ENCODE assay signal across 1 cellular context in the genomic region with DNA sequence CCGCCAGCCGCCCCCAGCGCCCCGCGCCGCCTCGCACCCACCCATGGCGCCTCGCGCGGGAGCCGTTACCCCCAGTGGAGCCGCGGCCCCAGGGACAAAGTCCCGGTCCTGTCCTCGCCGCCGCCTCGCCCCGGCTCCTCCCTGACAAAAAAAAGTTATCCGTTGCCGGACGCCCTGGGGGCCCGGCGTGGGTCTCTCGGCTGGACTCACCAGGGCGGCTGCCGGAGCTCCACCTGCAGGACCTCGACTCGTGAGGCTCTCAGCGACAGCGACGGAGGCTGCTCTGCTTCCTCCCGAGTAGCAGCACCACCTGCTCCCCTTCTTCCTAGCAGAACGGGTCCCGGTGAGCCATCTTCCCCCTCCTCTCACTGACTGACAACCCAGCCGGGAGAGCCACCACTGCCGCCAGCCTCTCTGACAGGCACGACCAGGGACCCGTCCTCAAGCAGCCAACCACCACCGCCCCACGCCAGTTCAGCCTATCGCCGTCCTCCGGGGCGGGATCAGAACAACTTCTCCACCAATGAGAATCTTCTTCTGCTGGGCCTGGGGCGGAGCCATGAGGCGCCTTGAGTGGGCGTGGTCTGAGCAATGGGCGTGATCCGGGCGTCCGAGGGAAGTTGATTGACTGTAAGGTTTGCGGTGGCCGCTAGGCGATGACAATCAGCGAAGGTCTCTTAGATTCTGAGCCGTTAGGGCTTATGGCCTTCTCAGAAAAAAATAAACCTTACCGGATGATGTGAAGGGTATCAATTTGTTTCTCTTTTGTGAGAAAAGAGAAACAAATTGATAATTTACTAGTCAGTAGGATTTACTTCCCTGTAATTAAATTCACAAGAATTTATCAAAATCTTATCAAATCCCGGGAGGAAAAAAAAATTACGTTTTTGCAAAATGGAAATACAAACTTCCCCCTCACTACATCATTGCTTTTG.
A peak's percentile ranks its signal among the peaks of the same experiment; 100 is the strongest.
TF ChIP-seq lines count a peak whose summit lies in the region.

A gene (minus strand): TSS at position 416 of the 935 bp plus-strand sequence. CDS start 23,019 bp downstream, outside the sequence.

TF ChIP-seq in K562, 482 proteins besides CTCF, POLR2A, EP300 and RAD21 (continued from another document and continues in another):
- TF ChIP-seq, protein P1, sequence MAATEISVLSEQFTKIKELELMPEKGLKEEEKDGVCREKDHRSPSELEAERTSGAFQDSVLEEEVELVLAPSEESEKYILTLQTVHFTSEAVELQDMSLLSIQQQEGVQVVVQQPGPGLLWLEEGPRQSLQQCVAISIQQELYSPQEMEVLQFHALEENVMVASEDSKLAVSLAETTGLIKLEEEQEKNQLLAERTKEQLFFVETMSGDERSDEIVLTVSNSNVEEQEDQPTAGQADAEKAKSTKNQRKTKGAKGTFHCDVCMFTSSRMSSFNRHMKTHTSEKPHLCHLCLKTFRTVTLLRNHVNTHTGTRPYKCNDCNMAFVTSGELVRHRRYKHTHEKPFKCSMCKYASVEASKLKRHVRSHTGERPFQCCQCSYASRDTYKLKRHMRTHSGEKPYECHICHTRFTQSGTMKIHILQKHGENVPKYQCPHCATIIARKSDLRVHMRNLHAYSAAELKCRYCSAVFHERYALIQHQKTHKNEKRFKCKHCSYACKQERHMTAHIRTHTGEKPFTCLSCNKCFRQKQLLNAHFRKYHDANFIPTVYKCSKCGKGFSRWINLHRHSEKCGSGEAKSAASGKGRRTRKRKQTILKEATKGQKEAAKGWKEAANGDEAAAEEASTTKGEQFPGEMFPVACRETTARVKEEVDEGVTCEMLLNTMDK (IDR thresholded peaks at IDR 0.05; ENCODE audit: borderline replicate concordance, insufficient read depth, low read depth, low read length, poor library complexity, severe bottlenecking) = peak; percentile 23
- TF ChIP-seq NFRKB (IDR thresholded peaks at IDR 0.05; ENCODE audit: low read depth) = 0 out of 2 replicates have a peak, but pooled peaks have one; percentile 15
- no peak for TF ChIP-seq NCOA1 (IDR thresholded peaks at IDR 0.05; ENCODE audit: low read depth)
- no peak for TF ChIP-seq ZNF668 (CRISPR knock-in tag; IDR thresholded peaks at IDR 0.05)
- no peak for TF ChIP-seq ZNF77 (CRISPR knock-in tag; IDR thresholded peaks at IDR 0.05)
- TF ChIP-seq XRCC5 (IDR thresholded peaks at IDR 0.05; ENCODE audit: low read depth, low read length) = 0 out of 2 replicates have a peak, but pooled peaks have one; percentile 48
- TF ChIP-seq, protein P2, sequence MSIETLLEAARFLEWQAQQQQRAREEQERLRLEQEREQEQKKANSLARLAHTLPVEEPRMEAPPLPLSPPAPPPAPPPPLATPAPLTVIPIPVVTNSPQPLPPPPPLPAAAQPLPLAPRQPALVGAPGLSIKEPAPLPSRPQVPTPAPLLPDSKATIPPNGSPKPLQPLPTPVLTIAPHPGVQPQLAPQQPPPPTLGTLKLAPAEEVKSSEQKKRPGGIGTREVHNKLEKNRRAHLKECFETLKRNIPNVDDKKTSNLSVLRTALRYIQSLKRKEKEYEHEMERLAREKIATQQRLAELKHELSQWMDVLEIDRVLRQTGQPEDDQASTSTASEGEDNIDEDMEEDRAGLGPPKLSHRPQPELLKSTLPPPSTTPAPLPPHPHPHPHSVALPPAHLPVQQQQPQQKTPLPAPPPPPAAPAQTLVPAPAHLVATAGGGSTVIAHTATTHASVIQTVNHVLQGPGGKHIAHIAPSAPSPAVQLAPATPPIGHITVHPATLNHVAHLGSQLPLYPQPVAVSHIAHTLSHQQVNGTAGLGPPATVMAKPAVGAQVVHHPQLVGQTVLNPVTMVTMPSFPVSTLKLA (conservative IDR thresholded peaks at IDR 0.05) = peak; percentile 40 to 59; a peak in 3 of 4 replicates
- TF ChIP-seq HMG20B (CRISPR knock-in tag; IDR thresholded peaks at IDR 0.05) = no peak
- TF ChIP-seq, protein P3, sequence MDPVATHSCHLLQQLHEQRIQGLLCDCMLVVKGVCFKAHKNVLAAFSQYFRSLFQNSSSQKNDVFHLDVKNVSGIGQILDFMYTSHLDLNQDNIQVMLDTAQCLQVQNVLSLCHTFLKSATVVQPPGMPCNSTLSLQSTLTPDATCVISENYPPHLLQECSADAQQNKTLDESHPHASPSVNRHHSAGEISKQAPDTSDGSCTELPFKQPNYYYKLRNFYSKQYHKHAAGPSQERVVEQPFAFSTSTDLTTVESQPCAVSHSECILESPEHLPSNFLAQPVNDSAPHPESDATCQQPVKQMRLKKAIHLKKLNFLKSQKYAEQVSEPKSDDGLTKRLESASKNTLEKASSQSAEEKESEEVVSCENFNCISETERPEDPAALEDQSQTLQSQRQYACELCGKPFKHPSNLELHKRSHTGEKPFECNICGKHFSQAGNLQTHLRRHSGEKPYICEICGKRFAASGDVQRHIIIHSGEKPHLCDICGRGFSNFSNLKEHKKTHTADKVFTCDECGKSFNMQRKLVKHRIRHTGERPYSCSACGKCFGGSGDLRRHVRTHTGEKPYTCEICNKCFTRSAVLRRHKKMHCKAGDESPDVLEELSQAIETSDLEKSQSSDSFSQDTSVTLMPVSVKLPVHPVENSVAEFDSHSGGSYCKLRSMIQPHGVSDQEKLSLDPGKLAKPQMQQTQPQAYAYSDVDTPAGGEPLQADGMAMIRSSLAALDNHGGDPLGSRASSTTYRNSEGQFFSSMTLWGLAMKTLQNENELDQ (CRISPR knock-in tag; IDR thresholded peaks at IDR 0.05; ENCODE audit: borderline replicate concordance) = no peak
- no peak for TF ChIP-seq ZBTB8A (IDR thresholded peaks at IDR 0.05; ENCODE audit: partially characterized antibody)
- TF ChIP-seq FOXK2 (conservative IDR thresholded peaks at IDR 0.05 in 1 of 2, IDR thresholded peaks at IDR 0.05 in 1 of 2; ENCODE audit: low read depth in 2 of 2) = 0 out of 4 replicates have a peak, but pooled peaks of 1 of the 2 experiments have one; percentile 15
- no peak for TF ChIP-seq ZNF239 (CRISPR knock-in tag; IDR thresholded peaks at IDR 0.05)
- TF ChIP-seq PCBP1 (IDR thresholded peaks at IDR 0.05; ENCODE audit: low read depth, low read length, poor library complexity, severe bottlenecking) = no peak
- no peak for TF ChIP-seq ZBTB7A (IDR thresholded peaks at IDR 0.05; ENCODE audit: borderline replicate concordance, control insufficient read depth, low read depth, low read length)
- TF ChIP-seq, protein P4, sequence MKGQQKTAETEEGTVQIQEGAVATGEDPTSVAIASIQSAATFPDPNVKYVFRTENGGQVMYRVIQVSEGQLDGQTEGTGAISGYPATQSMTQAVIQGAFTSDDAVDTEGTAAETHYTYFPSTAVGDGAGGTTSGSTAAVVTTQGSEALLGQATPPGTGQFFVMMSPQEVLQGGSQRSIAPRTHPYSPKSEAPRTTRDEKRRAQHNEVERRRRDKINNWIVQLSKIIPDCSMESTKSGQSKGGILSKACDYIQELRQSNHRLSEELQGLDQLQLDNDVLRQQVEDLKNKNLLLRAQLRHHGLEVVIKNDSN (CRISPR knock-in tag; IDR thresholded peaks at IDR 0.05) = 0 out of 2 replicates have a peak, but pooled peaks have one; percentile 15
- TF ChIP-seq SNIP1 (IDR thresholded peaks at IDR 0.05; ENCODE audit: low read depth) = no peak
- TF ChIP-seq SLC30A9 (CRISPR knock-in tag; IDR thresholded peaks at IDR 0.05) = no peak
- no peak for TF ChIP-seq SMAD4 (CRISPR knock-in tag; conservative IDR thresholded peaks at IDR 0.05)
- TF ChIP-seq, protein P5, sequence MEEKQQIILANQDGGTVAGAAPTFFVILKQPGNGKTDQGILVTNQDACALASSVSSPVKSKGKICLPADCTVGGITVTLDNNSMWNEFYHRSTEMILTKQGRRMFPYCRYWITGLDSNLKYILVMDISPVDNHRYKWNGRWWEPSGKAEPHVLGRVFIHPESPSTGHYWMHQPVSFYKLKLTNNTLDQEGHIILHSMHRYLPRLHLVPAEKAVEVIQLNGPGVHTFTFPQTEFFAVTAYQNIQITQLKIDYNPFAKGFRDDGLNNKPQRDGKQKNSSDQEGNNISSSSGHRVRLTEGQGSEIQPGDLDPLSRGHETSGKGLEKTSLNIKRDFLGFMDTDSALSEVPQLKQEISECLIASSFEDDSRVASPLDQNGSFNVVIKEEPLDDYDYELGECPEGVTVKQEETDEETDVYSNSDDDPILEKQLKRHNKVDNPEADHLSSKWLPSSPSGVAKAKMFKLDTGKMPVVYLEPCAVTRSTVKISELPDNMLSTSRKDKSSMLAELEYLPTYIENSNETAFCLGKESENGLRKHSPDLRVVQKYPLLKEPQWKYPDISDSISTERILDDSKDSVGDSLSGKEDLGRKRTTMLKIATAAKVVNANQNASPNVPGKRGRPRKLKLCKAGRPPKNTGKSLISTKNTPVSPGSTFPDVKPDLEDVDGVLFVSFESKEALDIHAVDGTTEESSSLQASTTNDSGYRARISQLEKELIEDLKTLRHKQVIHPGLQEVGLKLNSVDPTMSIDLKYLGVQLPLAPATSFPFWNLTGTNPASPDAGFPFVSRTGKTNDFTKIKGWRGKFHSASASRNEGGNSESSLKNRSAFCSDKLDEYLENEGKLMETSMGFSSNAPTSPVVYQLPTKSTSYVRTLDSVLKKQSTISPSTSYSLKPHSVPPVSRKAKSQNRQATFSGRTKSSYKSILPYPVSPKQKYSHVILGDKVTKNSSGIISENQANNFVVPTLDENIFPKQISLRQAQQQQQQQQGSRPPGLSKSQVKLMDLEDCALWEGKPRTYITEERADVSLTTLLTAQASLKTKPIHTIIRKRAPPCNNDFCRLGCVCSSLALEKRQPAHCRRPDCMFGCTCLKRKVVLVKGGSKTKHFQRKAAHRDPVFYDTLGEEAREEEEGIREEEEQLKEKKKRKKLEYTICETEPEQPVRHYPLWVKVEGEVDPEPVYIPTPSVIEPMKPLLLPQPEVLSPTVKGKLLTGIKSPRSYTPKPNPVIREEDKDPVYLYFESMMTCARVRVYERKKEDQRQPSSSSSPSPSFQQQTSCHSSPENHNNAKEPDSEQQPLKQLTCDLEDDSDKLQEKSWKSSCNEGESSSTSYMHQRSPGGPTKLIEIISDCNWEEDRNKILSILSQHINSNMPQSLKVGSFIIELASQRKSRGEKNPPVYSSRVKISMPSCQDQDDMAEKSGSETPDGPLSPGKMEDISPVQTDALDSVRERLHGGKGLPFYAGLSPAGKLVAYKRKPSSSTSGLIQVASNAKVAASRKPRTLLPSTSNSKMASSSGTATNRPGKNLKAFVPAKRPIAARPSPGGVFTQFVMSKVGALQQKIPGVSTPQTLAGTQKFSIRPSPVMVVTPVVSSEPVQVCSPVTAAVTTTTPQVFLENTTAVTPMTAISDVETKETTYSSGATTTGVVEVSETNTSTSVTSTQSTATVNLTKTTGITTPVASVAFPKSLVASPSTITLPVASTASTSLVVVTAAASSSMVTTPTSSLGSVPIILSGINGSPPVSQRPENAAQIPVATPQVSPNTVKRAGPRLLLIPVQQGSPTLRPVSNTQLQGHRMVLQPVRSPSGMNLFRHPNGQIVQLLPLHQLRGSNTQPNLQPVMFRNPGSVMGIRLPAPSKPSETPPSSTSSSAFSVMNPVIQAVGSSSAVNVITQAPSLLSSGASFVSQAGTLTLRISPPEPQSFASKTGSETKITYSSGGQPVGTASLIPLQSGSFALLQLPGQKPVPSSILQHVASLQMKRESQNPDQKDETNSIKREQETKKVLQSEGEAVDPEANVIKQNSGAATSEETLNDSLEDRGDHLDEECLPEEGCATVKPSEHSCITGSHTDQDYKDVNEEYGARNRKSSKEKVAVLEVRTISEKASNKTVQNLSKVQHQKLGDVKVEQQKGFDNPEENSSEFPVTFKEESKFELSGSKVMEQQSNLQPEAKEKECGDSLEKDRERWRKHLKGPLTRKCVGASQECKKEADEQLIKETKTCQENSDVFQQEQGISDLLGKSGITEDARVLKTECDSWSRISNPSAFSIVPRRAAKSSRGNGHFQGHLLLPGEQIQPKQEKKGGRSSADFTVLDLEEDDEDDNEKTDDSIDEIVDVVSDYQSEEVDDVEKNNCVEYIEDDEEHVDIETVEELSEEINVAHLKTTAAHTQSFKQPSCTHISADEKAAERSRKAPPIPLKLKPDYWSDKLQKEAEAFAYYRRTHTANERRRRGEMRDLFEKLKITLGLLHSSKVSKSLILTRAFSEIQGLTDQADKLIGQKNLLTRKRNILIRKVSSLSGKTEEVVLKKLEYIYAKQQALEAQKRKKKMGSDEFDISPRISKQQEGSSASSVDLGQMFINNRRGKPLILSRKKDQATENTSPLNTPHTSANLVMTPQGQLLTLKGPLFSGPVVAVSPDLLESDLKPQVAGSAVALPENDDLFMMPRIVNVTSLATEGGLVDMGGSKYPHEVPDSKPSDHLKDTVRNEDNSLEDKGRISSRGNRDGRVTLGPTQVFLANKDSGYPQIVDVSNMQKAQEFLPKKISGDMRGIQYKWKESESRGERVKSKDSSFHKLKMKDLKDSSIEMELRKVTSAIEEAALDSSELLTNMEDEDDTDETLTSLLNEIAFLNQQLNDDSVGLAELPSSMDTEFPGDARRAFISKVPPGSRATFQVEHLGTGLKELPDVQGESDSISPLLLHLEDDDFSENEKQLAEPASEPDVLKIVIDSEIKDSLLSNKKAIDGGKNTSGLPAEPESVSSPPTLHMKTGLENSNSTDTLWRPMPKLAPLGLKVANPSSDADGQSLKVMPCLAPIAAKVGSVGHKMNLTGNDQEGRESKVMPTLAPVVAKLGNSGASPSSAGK (IDR thresholded peaks at IDR 0.05) = no peak
- no peak for TF ChIP-seq ZNF76 (CRISPR knock-in tag; IDR thresholded peaks at IDR 0.05; ENCODE audit: borderline replicate concordance)
- TF ChIP-seq, protein P6, sequence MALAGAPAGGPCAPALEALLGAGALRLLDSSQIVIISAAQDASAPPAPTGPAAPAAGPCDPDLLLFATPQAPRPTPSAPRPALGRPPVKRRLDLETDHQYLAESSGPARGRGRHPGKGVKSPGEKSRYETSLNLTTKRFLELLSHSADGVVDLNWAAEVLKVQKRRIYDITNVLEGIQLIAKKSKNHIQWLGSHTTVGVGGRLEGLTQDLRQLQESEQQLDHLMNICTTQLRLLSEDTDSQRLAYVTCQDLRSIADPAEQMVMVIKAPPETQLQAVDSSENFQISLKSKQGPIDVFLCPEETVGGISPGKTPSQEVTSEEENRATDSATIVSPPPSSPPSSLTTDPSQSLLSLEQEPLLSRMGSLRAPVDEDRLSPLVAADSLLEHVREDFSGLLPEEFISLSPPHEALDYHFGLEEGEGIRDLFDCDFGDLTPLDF (CRISPR knock-in tag; IDR thresholded peaks at IDR 0.05) = no peak
- no peak for TF ChIP-seq RBM17 (IDR thresholded peaks at IDR 0.05; ENCODE audit: borderline replicate concordance, low read depth, low read length)
- no peak for TF ChIP-seq ZNF324 (CRISPR knock-in tag; IDR thresholded peaks at IDR 0.05)
- TF ChIP-seq, protein P7, sequence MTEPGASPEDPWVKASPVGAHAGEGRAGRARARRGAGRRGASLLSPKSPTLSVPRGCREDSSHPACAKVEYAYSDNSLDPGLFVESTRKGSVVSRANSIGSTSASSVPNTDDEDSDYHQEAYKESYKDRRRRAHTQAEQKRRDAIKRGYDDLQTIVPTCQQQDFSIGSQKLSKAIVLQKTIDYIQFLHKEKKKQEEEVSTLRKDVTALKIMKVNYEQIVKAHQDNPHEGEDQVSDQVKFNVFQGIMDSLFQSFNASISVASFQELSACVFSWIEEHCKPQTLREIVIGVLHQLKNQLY (CRISPR knock-in tag; conservative IDR thresholded peaks at IDR 0.05) = no peak
- TF ChIP-seq ZNF695 (CRISPR knock-in tag; IDR thresholded peaks at IDR 0.05) = no peak
- no peak; the same call in 1 of the 2 replicates for TF ChIP-seq ILF3 (IDR thresholded peaks at IDR 0.05; ENCODE audit: borderline replicate concordance)
- no peak for TF ChIP-seq ZNF41 (CRISPR knock-in tag; conservative IDR thresholded peaks at IDR 0.05)
- TF ChIP-seq RBM25 (IDR thresholded peaks at IDR 0.05; ENCODE audit: low read depth, low read length, severe bottlenecking) = peak; percentile 98
